ENCODE assay signal across 15 cellular contexts in the genomic region with DNA sequence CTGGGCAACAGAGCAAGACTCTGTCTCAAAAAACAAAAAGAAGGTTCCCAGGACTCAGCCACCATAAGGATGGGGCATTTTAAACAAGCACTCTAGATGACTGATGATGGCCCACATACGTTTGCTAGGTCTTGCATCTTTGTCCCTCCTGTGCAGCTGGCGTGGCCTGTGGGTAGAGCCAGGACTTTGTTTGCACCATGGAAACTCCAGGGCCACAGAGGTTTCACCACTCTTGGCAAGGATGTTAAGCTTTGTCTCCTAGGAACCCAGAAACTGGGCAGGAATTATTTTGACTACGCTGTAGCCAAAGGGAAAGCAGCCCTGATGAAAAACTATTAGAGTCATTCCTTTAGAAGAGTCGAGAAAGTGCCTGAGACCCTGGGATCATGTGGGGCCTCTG. TPM values are rescaled to one million over a fixed set of nuclear protein-coding genes. Genes with fewer than 3 reads are reported as not detected.
DNase-seq lines count a peak whose midpoint lies in the region; ATAC-seq and TF ChIP-seq lines count a peak whose summit lies in the region.
"Had no signal": no experiment of that assay in that cellular context is flagged by ENCODE, and none has a peak within 500 bp of the region (broad histone marks: within the 10 kb centered on the region; RNA-seq: fewer than 3 reads in every experiment).

No MANE protein-coding gene starts in this region.

- no peak overlapping the region for H3K4me2 ChIP-seq in hepatocyte
- H3K4me2 ChIP-seq: BLaER1 had no signal

- H3K27ac ChIP-seq in right cardiac atrium (ENCODE audit: low read length) (no peak overlapping the region), psoas muscle (no peak overlapping the region), hepatocyte (no peak overlapping the region)
- H3K27ac ChIP-seq: BLaER1 had no signal

- intact Hi-C loops in right cardiac atrium (cut with DNase I): no loop called here
- intact Hi-C loops in psoas muscle (cut with DNase I): no loop called here

- H3K4me1 ChIP-seq in right cardiac atrium (ENCODE audit: control insufficient read depth, insufficient read depth, low read length) (peaks cover 6% of the 10 kb centered on the region), psoas muscle (peaks cover 16% of the 10 kb centered on the region), hepatocyte (ENCODE audit: insufficient read depth) (peaks cover 27% of the 10 kb centered on the region)
- H3K4me1 ChIP-seq: BLaER1 had no signal

- H3K36me3 ChIP-seq in psoas muscle (ENCODE audit: insufficient read depth in 1 of 2, low read depth in 1 of 2): no peaks in the 10 kb centered on the region
- H3K36me3 ChIP-seq in hepatocyte (replicated peaks; ENCODE audit: insufficient read depth, low read depth): no peaks in the 10 kb centered on the region
- H3K36me3 ChIP-seq: BLaER1, esophagus squamous epithelium had no signal

- H4K20me1 ChIP-seq in hepatocyte (ENCODE audit: insufficient read depth, poor library complexity, severe bottlenecking): no peaks in the 10 kb centered on the region
- H4K20me1 ChIP-seq: BLaER1 had no signal

- no peaks in the 10 kb centered on the region for H3K79me2 ChIP-seq in hepatocyte

- ATAC-seq in right cardiac atrium: peak; percentile 94 to 95
- peak in 3 of 4 donors; percentile 52 to 68 (median 60) for ATAC-seq in psoas muscle
- ATAC-seq: activated CD8-positive, alpha-beta T cell treated with anti-CD3 and anti-CD28 coated beads, Interleukin-2, amount 10 ng/mL, durations not matched to agents 7 days and 5 days; Panc1 had no signal

- no peak overlapping the region for H3K4me3 ChIP-seq in astrocyte of the spinal cord (ENCODE audit: low read depth, low read length)
- no peak overlapping the region for H3K4me3 ChIP-seq in right cardiac atrium (ENCODE audit: low read length)
- H3K4me3 ChIP-seq in psoas muscle: no peak overlapping the region
- no peak overlapping the region for H3K4me3 ChIP-seq in hepatocyte
- H3K4me3 ChIP-seq: BLaER1, esophagus squamous epithelium had no signal

- DNase-seq in C1 segment of cervical spinal cord (lab: John Stamatoyannopoulos, UW) (peak in 9 of 14 donors; percentile 7 to 59 (median 22)), astrocyte of the spinal cord (ENCODE audit: low read depth, low spot score) (peak; percentile 70), right cardiac atrium (peak; percentile 78 to 85 (median 84)), psoas muscle (peak; percentile 69 to 76), T-helper 1 cell (no peak), DMS114 treated with DMSO at 0.1 percent for 48 hours (lab: John Stamatoyannopoulos, UW; ENCODE audit: unreplicated experiment) (no peak), hepatocyte (ENCODE audit: low spot score) (no peak), AML-193 (lab: John Stamatoyannopoulos, UW) (no peak)
- DNase-seq: activated CD8-positive, alpha-beta T cell treated with anti-CD3 and anti-CD28 coated beads, Interleukin-2, amount 10 ng/mL, durations not matched to agents 7 days and 5 days; activated gamma-delta T cell; esophagus squamous epithelium; islet precursor cell; NCI-H2227 treated with DMSO at 0.1 percent for 48 hours had no signal

- WGBS in right cardiac atrium: 36% methylated on average over 4 of the region's 4 CpGs
- WGBS in psoas muscle, 3 donors: 29 to 41% (median 32%) methylated on average over 4 of the region's 4 CpGs
- 90% methylated on average over 4 of the region's 4 CpGs for whole genome bisulfite sequencing in hepatocyte (ENCODE audit: low lambda C conversion rate, missing lambda C conversion rate)

- no peaks in the 10 kb centered on the region for H3K27me3 ChIP-seq in right cardiac atrium (ENCODE audit: control insufficient read depth, insufficient read depth)
- H3K27me3 ChIP-seq in psoas muscle (ENCODE audit: insufficient read depth in 3 of 3, low read length in 2 of 3): no peaks in the 10 kb centered on the region
- H3K27me3 ChIP-seq in hepatocyte: no peaks in the 10 kb centered on the region
- H3K27me3 ChIP-seq: BLaER1, esophagus squamous epithelium had no signal

- no peak overlapping the region for H2AFZ ChIP-seq in hepatocyte

- H3K9me2 ChIP-seq in hepatocyte (replicated peaks; ENCODE audit: insufficient read depth): no peaks in the 10 kb centered on the region

- in situ Hi-C loops in astrocyte of the spinal cord (cut with HindIII; ENCODE audit: low sequenced_read_pairs): no loop called here

- H3K9me3 ChIP-seq in right cardiac atrium (ENCODE audit: control insufficient read depth, low read length) (no peaks in the 10 kb centered on the region), psoas muscle (no peaks in the 10 kb centered on the region), hepatocyte (ENCODE audit: low read depth) (no peaks in the 10 kb centered on the region)
- H3K9me3 ChIP-seq: BLaER1, esophagus squamous epithelium had no signal

- no peak for TF ChIP-seq CTCF in astrocyte of the spinal cord (IDR thresholded peaks at IDR 0.05; ENCODE audit: low read depth, low read length)
- no peak for TF ChIP-seq CTCF in psoas muscle (IDR thresholded peaks at IDR 0.05)
- TF ChIP-seq CTCF in hepatocyte (IDR thresholded peaks at IDR 0.05; ENCODE audit: poor library complexity): no peak

RNA-seq across cellular contexts. Expression of a gene that starts 54.1 kb away (rescaled TPM):
- total RNA-seq in right cardiac atrium (100 to 1,000 TPM; 281 to 612 (median 394) TPM), psoas muscle (100 to 1,000 TPM; 125 to 435 (median 151) TPM), hepatocyte (705 and 910 TPM in 2 replicates)
- polyA plus RNA-seq in right cardiac atrium (421 TPM), psoas muscle (100 to 1,000 TPM; 135 to 524 (median 139) TPM), hepatocyte (1,204 and 1,284 TPM in 2 replicates)

Comparison
In these comparisons a context has a peak if more than half of its experiments do, and no peak if none do; other contexts are left out.
1. DNase-seq: peak in C1 segment of cervical spinal cord (9 of 14), astrocyte of the spinal cord (single experiment), right cardiac atrium (3 of 3) and psoas muscle (2 of 2); none in T-helper 1 cell (0 of 5), DMS114 treated with DMSO at 0.1 percent for 48 hours (single experiment), hepatocyte (single experiment) and AML-193 (0 of 2).